In the genomic region with DNA sequence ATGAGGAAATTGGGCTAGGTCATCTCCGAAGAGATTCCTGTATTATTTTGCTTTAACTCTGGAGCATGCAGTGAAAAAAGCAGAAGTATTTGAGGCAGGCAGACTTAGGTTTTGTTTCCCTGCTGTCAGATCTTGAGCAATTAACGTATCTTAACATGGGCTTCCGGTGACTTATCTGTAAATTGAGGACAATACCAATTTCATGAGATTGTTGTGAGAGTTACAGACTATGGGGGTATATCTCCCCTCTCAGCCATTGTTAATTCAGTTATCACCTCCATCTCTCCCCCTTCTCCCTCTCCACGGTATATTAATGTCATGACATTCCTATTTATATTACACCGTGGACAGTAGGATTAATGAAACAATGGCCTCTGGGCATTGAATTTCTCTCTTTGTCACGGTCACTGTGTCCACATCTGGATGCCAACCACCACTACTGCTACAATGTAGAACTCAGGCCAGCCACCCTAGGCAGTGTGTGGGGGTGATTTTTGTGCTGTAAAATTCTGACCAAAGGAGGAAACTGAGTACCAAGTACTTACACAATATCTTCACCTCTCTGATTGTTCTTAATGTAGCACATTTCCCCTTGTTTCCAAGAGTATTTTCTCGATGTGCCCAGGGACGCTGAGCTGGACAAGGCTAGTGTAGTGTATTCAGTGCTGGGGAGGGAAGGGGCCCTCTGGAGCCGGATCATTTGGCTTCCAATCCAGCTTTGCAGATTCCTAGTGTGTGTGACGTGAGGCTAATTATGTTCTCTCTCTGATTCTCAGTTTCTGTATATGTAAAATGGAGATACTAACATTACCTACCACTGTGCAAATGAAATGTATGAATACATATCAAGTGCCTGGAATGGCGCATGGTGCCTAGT, we compare ENCODE assay signal across 2 cellular contexts.
TF ChIP-seq lines count a peak whose summit lies in the region.

No MANE protein-coding gene starts in this region.

TF ChIP-seq in Ishikawa, 13 proteins besides CTCF, POLR2A, EP300 and RAD21:
- TF ChIP-seq, protein P1, sequence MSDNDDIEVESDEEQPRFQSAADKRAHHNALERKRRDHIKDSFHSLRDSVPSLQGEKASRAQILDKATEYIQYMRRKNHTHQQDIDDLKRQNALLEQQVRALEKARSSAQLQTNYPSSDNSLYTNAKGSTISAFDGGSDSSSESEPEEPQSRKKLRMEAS (IDR thresholded peaks at IDR 0.05), result no peak
- TF ChIP-seq TAF1 (IDR thresholded peaks at IDR 0.05; ENCODE audit: low read depth) (no peak), TCF12 (IDR thresholded peaks at IDR 0.05; ENCODE audit: low read depth) (no peak), TEAD4 (IDR thresholded peaks at IDR 0.05) (no peak), ZBTB7A (IDR thresholded peaks at IDR 0.05; ENCODE audit: low read depth) (no peak), CREB1 (IDR thresholded peaks at IDR 0.05; ENCODE audit: low read depth) (no peak), FOXM1 (IDR thresholded peaks at IDR 0.05; ENCODE audit: borderline replicate concordance, low read depth) (no peak), YY1 (IDR thresholded peaks at IDR 0.05; ENCODE audit: low read depth) (no peak), EGR1 (IDR thresholded peaks at IDR 0.05) (no peak)
- TF ChIP-seq, protein P2, sequence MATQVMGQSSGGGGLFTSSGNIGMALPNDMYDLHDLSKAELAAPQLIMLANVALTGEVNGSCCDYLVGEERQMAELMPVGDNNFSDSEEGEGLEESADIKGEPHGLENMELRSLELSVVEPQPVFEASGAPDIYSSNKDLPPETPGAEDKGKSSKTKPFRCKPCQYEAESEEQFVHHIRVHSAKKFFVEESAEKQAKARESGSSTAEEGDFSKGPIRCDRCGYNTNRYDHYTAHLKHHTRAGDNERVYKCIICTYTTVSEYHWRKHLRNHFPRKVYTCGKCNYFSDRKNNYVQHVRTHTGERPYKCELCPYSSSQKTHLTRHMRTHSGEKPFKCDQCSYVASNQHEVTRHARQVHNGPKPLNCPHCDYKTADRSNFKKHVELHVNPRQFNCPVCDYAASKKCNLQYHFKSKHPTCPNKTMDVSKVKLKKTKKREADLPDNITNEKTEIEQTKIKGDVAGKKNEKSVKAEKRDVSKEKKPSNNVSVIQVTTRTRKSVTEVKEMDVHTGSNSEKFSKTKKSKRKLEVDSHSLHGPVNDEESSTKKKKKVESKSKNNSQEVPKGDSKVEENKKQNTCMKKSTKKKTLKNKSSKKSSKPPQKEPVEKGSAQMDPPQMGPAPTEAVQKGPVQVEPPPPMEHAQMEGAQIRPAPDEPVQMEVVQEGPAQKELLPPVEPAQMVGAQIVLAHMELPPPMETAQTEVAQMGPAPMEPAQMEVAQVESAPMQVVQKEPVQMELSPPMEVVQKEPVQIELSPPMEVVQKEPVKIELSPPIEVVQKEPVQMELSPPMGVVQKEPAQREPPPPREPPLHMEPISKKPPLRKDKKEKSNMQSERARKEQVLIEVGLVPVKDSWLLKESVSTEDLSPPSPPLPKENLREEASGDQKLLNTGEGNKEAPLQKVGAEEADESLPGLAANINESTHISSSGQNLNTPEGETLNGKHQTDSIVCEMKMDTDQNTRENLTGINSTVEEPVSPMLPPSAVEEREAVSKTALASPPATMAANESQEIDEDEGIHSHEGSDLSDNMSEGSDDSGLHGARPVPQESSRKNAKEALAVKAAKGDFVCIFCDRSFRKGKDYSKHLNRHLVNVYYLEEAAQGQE (IDR thresholded peaks at IDR 0.05; ENCODE audit: low read depth), result no peak
- TF ChIP-seq, protein P3, sequence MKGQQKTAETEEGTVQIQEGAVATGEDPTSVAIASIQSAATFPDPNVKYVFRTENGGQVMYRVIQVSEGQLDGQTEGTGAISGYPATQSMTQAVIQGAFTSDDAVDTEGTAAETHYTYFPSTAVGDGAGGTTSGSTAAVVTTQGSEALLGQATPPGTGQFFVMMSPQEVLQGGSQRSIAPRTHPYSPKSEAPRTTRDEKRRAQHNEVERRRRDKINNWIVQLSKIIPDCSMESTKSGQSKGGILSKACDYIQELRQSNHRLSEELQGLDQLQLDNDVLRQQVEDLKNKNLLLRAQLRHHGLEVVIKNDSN (IDR thresholded peaks at IDR 0.05), result no peak

TF ChIP-seq in HEK293T, 16 proteins besides CTCF, POLR2A, EP300 and RAD21 (continued from another document):
- no peak for TF ChIP-seq SP1 (IDR thresholded peaks at IDR 0.05)
- TF ChIP-seq, protein P4, sequence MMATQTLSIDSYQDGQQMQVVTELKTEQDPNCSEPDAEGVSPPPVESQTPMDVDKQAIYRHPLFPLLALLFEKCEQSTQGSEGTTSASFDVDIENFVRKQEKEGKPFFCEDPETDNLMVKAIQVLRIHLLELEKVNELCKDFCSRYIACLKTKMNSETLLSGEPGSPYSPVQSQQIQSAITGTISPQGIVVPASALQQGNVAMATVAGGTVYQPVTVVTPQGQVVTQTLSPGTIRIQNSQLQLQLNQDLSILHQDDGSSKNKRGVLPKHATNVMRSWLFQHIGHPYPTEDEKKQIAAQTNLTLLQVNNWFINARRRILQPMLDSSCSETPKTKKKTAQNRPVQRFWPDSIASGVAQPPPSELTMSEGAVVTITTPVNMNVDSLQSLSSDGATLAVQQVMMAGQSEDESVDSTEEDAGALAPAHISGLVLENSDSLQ (IDR thresholded peaks at IDR 0.05), result no peak
- TF ChIP-seq L3MBTL2 (conservative IDR thresholded peaks at IDR 0.05), result no peak
- TF ChIP-seq FOXA1 (IDR thresholded peaks at IDR 0.05), result no peak
- no peak for TF ChIP-seq BHLHE40 (IDR thresholded peaks at IDR 0.05; ENCODE audit: borderline replicate concordance)
- TF ChIP-seq HDGF (IDR thresholded peaks at IDR 0.05; ENCODE audit: borderline replicate concordance), result no peak
- TF ChIP-seq SUZ12 (IDR thresholded peaks at IDR 0.05), result no peak
- no peak for TF ChIP-seq CTBP1 (IDR thresholded peaks at IDR 0.05; ENCODE audit: borderline replicate concordance)
- no peak for TF ChIP-seq TARDBP (IDR thresholded peaks at IDR 0.05)
- no peak for TF ChIP-seq ZNF384 (IDR thresholded peaks at IDR 0.05)
